1 cellular context compared by ENCODE assay signal in the genomic region with DNA sequence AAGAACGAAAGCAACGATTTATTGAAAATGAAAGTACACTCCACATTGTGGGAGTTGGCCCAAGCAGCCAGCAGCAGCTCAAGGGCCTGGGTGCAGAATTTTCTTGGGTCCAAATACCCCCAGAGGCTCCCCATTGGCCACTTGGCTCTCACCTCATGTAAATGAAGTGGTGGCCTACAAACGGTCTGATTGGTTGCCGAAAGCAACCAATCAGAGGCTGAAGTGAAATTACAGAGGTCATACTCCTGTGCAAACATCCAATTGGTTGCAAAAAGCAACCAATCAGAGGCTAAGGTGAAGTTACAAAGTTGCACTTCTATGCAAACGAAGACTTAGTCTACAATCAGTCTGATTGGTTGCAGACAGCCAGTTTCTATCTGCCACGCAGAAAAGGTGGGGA.
TF ChIP-seq lines count a peak whose summit lies in the region.

No MANE protein-coding gene starts in this region.

TF ChIP-seq in H1, 55 proteins besides CTCF, POLR2A, EP300 and RAD21:
- TF ChIP-seq SP2 (IDR thresholded peaks at IDR 0.05; ENCODE audit: low read length) (no peak), RNF2 (IDR thresholded peaks at IDR 0.05; ENCODE audit: borderline replicate concordance, low read depth, low read length, missing control alignments, poor library complexity, severe bottlenecking) (no peak)
